ENCODE assay signal across 23 cellular contexts in genomic region chr2:96730212-96730611, GRCh38. TPM values are rescaled to one million over a fixed set of nuclear protein-coding genes. Genes with fewer than 3 reads are reported as not detected.
DNase-seq lines count a peak whose midpoint lies in the region; ATAC-seq and TF ChIP-seq lines count a peak whose summit lies in the region.
"Had no signal": no experiment of that assay in that cellular context is flagged by ENCODE, and none has a peak within 500 bp of the region (broad histone marks: within the 10 kb centered on the region; RNA-seq: fewer than 3 reads in every experiment).

No MANE protein-coding gene starts in this region.

- H3K27me3 ChIP-seq in mammary epithelial cell (ENCODE audit: insufficient read depth, low read length): no peaks in the 10 kb centered on the region
- H3K27me3 ChIP-seq in left lung: no peaks in the 10 kb centered on the region
- H3K27me3 ChIP-seq: heart right ventricle had no signal

- no peak overlapping the region for H3K9ac ChIP-seq in mammary epithelial cell (ENCODE audit: insufficient read depth, low read length)

- no peak overlapping the region for H3K4me2 ChIP-seq in mammary epithelial cell (ENCODE audit: insufficient read depth, low read depth, low read length)

- no peak for TF ChIP-seq CTCF in mammary epithelial cell (conservative IDR thresholded peaks at IDR 0.05 in 1 of 2, IDR thresholded peaks at IDR 0.05 in 1 of 2; ENCODE audit: extremely low read depth in 1 of 2, insufficient read depth in 1 of 2, low read depth in 1 of 2, low read length in 2 of 2)
- TF ChIP-seq CTCF in left lung (IDR thresholded peaks at IDR 0.05): no peak
- no peak for TF ChIP-seq CTCF in Calu3 (IDR thresholded peaks at IDR 0.05; ENCODE audit: unreplicated experiment)

- in situ Hi-C loops in mammary epithelial cell (cut with MboI; ENCODE audit: low sequenced_read_pairs in 2 of 2): no loop called here

- no peak overlapping the region for H3K4me3 Mint-ChIP-seq in activated naive CD8-positive, alpha-beta T cell treated with anti-CD3 and anti-CD28 coated beads, Interleukin-2, amount 50 U/mL, for 24 hours
- no peak overlapping the region for H3K4me3 Mint-ChIP-seq in Calu3 (ENCODE audit: low read depth, unreplicated experiment)
- H3K4me3 Mint-ChIP-seq: CD8-positive, alpha-beta memory T cell; nephron progenitor cell had no signal

- no peak overlapping the region for H2AFZ ChIP-seq in mammary epithelial cell (ENCODE audit: low read depth, low read length)

- H3K9me3 Mint-ChIP-seq in activated naive CD8-positive, alpha-beta T cell treated with anti-CD3 and anti-CD28 coated beads, Interleukin-2, amount 50 U/mL, for 24 hours: no peaks in the 10 kb centered on the region
- no peaks in the 10 kb centered on the region for H3K9me3 Mint-ChIP-seq in Calu3 (ENCODE audit: low read depth, unreplicated experiment)
- H3K9me3 Mint-ChIP-seq: CD8-positive, alpha-beta memory T cell; nephron progenitor cell had no signal

- H3K79me2 ChIP-seq in mammary epithelial cell (ENCODE audit: insufficient read depth, low read length): no peaks in the 10 kb centered on the region

- DNase-seq in EH (ENCODE audit: low read depth) (peak; percentile 8), M059J (ENCODE audit: low read depth) (peak; percentile 19), mammary epithelial cell (peak; percentile 94), left lung (no peak), activated T-cell treated with anti-CD3 and anti-CD28 coated beads for 4 hours (no peak), Calu3 (no peak)
- no peak for DNase-seq in NK-92 treated with Interleukin-12 subunit alpha and Interleukin-12 subunit beta, amount 100 ng/mL, for 24 hours (lab: John Stamatoyannopoulos, UW)
- no peak for DNase-seq in activated naive CD8-positive, alpha-beta T cell treated with anti-CD3 and anti-CD28 coated beads, Interleukin-2, amount 50 U/mL, for 24 hours
- DNase-seq: activated CD4-positive, alpha-beta T cell treated with anti-CD3 and anti-CD28 coated beads for 1 hour; activated CD8-positive, alpha-beta memory T cell treated with anti-CD3 and anti-CD28 coated beads, Interleukin-2, amount 50 U/mL, for 4 hours; activated gamma-delta T cell; anterior cingulate cortex; CD8-positive, alpha-beta memory T cell; heart right ventricle; islet precursor cell; MM.1S; NCI-H187 treated with DMSO at 0.1 percent for 48 hours; NCI-H446; nephron progenitor cell; SIG-M5; T-helper 9 cell had no signal

- dilution Hi-C loops in mammary epithelial cell (cut with HindIII; ENCODE audit: low sequenced_read_pairs): no loop called here

- ATAC-seq in left lung: peak; percentile 23
- no peak for ATAC-seq in activated naive CD8-positive, alpha-beta T cell treated with anti-CD3 and anti-CD28 coated beads, Interleukin-2, amount 50 U/mL, for 24 hours
- ATAC-seq: HCT116, heart right ventricle had no signal

- intact Hi-C loops in mammary epithelial cell (cut with micrococcal nuclease) (loop anchor here (5.0 kb wide), 1 partner anchor 72 kb away; no protein-coding TSS in a partner anchor), left lung (cut with DNase I) (no loop called here), Calu3 (cut with micrococcal nuclease; ENCODE audit: unreplicated experiment) (no loop called here)

- H3K4me1 Mint-ChIP-seq in activated naive CD8-positive, alpha-beta T cell treated with anti-CD3 and anti-CD28 coated beads, Interleukin-2, amount 50 U/mL, for 24 hours: no peaks in the 10 kb centered on the region
- no peaks in the 10 kb centered on the region for H3K4me1 Mint-ChIP-seq in Calu3 (ENCODE audit: low read depth, unreplicated experiment)
- H3K4me1 Mint-ChIP-seq: nephron progenitor cell had no signal

- peaks cover 38% of the 10 kb centered on the region for H3K36me3 Mint-ChIP-seq in activated naive CD8-positive, alpha-beta T cell treated with anti-CD3 and anti-CD28 coated beads, Interleukin-2, amount 50 U/mL, for 24 hours (ENCODE audit: low read depth)
- H3K36me3 Mint-ChIP-seq in Calu3 (ENCODE audit: insufficient read depth, unreplicated experiment): peaks cover 55% of the 10 kb centered on the region

- H3K27ac ChIP-seq in mammary epithelial cell (ENCODE audit: insufficient read depth, low read depth, low read length) (no peak overlapping the region), left lung (no peak overlapping the region)

- no peaks in the 10 kb centered on the region for H3K27me3 Mint-ChIP-seq in activated naive CD8-positive, alpha-beta T cell treated with anti-CD3 and anti-CD28 coated beads, Interleukin-2, amount 50 U/mL, for 24 hours
- H3K27me3 Mint-ChIP-seq in Calu3 (ENCODE audit: unreplicated experiment): no peaks in the 10 kb centered on the region
- H3K27me3 Mint-ChIP-seq: CD8-positive, alpha-beta memory T cell had no signal

- H3K27ac Mint-ChIP-seq in activated naive CD8-positive, alpha-beta T cell treated with anti-CD3 and anti-CD28 coated beads, Interleukin-2, amount 50 U/mL, for 24 hours: no peak overlapping the region
- no peak overlapping the region for H3K27ac Mint-ChIP-seq in Calu3 (ENCODE audit: unreplicated experiment)

- BruUV-seq in mammary epithelial cell (replicated peaks; lab: Mats Ljungman, UMichigan): no TSS peak
- BruUV-seq in Calu3 (replicated peaks; lab: Mats Ljungman, UMichigan): no TSS peak

- H4K20me1 ChIP-seq in mammary epithelial cell (ENCODE audit: insufficient read depth, low read length): no peaks in the 10 kb centered on the region

- peaks cover 18% of the 10 kb centered on the region for H3K36me3 ChIP-seq in mammary epithelial cell (ENCODE audit: insufficient read depth, low read length)
- H3K36me3 ChIP-seq in left lung: peaks cover 0 to 82% of the 10 kb centered on the region in 2 donors

- H3K4me1 ChIP-seq in mammary epithelial cell (ENCODE audit: insufficient read depth, low read length): peaks cover 10% of the 10 kb centered on the region
- H3K4me1 ChIP-seq in left lung: peaks cover 4 to 18% of the 10 kb centered on the region in 2 donors

- H3K9me3 ChIP-seq in mammary epithelial cell (replicated peaks; ENCODE audit: insufficient read depth, low read length) (no peaks in the 10 kb centered on the region), left lung (no peaks in the 10 kb centered on the region)
- H3K9me3 ChIP-seq: heart right ventricle had no signal

- H3K4me3 ChIP-seq in mammary epithelial cell (replicated peaks in 1 of 3; ENCODE audit: insufficient read depth in 1 of 3, low read depth in 2 of 3, low read length in 3 of 3) (no peak overlapping the region), left lung (no peak overlapping the region)
- H3K4me3 ChIP-seq: coronary artery, heart right ventricle had no signal

- WGBS in mammary epithelial cell (ENCODE audit: low coverage, missing lambda C conversion rate): 80% methylated on average over 1 of the region's 2 CpGs

- CTCF ChIA-PET in mammary epithelial cell (lab: Charles Lee; ENCODE audit: low non-redundant PET) (no interaction called here), Calu3 (lab: Charles Lee) (interaction anchor here (0.5 kb wide), 1 partner anchor 59 kb away, joined by 3 read pairs; no protein-coding TSS in a partner anchor)

RNA-seq across cellular contexts. Expression of gene LMAN2L, which starts 9.7 kb away (rescaled TPM):
- 53.1 and 65.3 TPM in 2 replicates for total RNA-seq in M059J (2014; rRNA removed; shearing (Covaris generic))
- total RNA-seq in mammary epithelial cell (10 to 100 TPM; 15.3 to 17.3 TPM), left lung (10 to 100 TPM; 18.4 to 23.2 TPM), Calu3 (2022) (32.6 and 33.2 TPM in 2 replicates)
- polyA plus RNA-seq in mammary epithelial cell: 18.2 TPM
- polyA minus RNA-seq in mammary epithelial cell: 30.0 TPM

RNA-seq across cellular contexts. Expression of gene CNNM4, which starts 30.5 kb away (rescaled TPM):
- 5.2 and 14.6 TPM in 2 replicates for total RNA-seq in M059J (2014; rRNA removed; shearing (Covaris generic))
- total RNA-seq in mammary epithelial cell (1 to 10 TPM; 8.1 to 8.2 TPM), left lung (10 to 100 TPM; 14.4 to 22.8 TPM), Calu3 (2022) (17.6 and 22.3 TPM in 2 replicates)
- polyA plus RNA-seq in mammary epithelial cell: 7.8 TPM
- polyA minus RNA-seq in mammary epithelial cell: 11.6 TPM

Comparison
In these comparisons a context has a peak if more than half of its experiments do, and no peak if none do; other contexts are left out.
1. DNase-seq: peak in EH (single experiment), M059J (single experiment) and mammary epithelial cell (single experiment); none in left lung (0 of 2), NK-92 treated with Interleukin-12 subunit alpha and Interleukin-12 subunit beta, amount 100 ng/mL, for 24 hours (single experiment), activated naive CD8-positive, alpha-beta T cell treated with anti-CD3 and anti-CD28 coated beads, Interleukin-2, amount 50 U/mL, for 24 hours (single experiment), activated T-cell treated with anti-CD3 and anti-CD28 coated beads for 4 hours (single experiment) and Calu3 (single experiment).